ENCODE assay signal across 17 cellular contexts in the genomic region with DNA sequence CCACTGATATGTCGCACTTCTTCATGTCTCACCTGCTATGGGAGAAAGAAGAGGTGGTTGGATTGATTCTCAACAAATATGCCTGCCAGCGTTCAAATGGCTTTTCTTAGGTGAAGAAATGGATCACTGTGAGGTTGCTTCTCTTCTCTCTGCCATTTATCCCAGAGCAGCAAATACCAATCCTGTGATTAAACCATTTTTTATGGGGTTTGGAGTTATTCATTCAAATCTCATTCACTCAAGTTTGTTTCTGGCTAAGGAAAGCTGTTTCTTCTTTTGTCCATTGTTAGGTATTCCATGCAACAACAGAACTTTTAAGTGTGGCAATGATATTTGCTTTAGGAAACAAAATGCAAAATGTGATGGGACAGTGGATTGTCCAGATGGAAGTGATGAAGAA. TPM values are rescaled to one million over a fixed set of nuclear protein-coding genes. Genes with fewer than 3 reads are reported as not detected.
DNase-seq lines count a peak whose midpoint lies in the region; ATAC-seq and TF ChIP-seq lines count a peak whose summit lies in the region.
"Had no signal": no experiment of that assay in that cellular context is flagged by ENCODE, and none has a peak within 500 bp of the region (broad histone marks: within the 10 kb centered on the region; RNA-seq: fewer than 3 reads in every experiment).

No MANE protein-coding gene starts in this region.

- CTCF ChIA-PET in PC-9 (lab: Charles Lee): no interaction called here
- CTCF ChIA-PET in activated CD8-positive, alpha-beta T cell treated with anti-CD3 and anti-CD28 coated beads for 36 hours (lab: Charles Lee): no interaction called here

- peaks cover 31% of the 10 kb centered on the region for H3K4me1 Mint-ChIP-seq in activated CD8-positive, alpha-beta T cell treated with anti-CD3 and anti-CD28 coated beads for 36 hours (ENCODE audit: low read depth)
- H3K4me1 Mint-ChIP-seq: stimulated activated memory B cell treated with anti-CD40 and anti-IgM and Interleukin-4, amounts not matched to agents 10 μg/mL and 1 μg/mL and 100 μg/mL, for 72 hours had no signal

- DNase-seq in EH (ENCODE audit: low read depth): peak; percentile 69
- peak in 1 of 2 experiments; percentile 63 for DNase-seq in PC-9
- peak in 1 of 2 donors; percentile 56 for DNase-seq in fibroblast of lung (ENCODE audit: low read depth in 2 of 2)
- DNase-seq in smooth muscle cell (lab: John Stamatoyannopoulos, UW; ENCODE audit: unreplicated experiment): no peak
- no peak for DNase-seq in activated CD8-positive, alpha-beta T cell treated with anti-CD3 and anti-CD28 coated beads for 36 hours
- DNase-seq in dermis blood vessel endothelial cell: no peak
- DNase-seq in NCI-H2029 (lab: John Stamatoyannopoulos, UW): no peak
- DNase-seq: activated CD8-positive, alpha-beta memory T cell treated with anti-CD3 and anti-CD28 coated beads, Interleukin-2, amount 10 ng/mL, durations not matched to agents 7 days and 5 days; NCI-H1436; NCI-H446; upper lobe of right lung had no signal

- H3K4me1 ChIP-seq in PC-9 (replicated peaks; ENCODE audit: insufficient read depth) (peaks cover 28% of the 10 kb centered on the region), fibroblast of lung (ENCODE audit: control insufficient read depth, extremely low read depth, insufficient read depth, low read length) (peaks cover 11% of the 10 kb centered on the region), smooth muscle cell (ENCODE audit: low read depth) (peaks cover 3% of the 10 kb centered on the region)
- H3K4me1 ChIP-seq: upper lobe of right lung had no signal

- peak overlapping the region; percentile 70 for H3K4me2 ChIP-seq in PC-9
- H3K4me2 ChIP-seq in fibroblast of lung (ENCODE audit: extremely low read depth, insufficient read depth, low read length): peak overlapping the region; percentile 25
- peak overlapping the region; percentile 69 for H3K4me2 ChIP-seq in smooth muscle cell

- no peaks in the 10 kb centered on the region for H3K9me3 Mint-ChIP-seq in activated CD8-positive, alpha-beta T cell treated with anti-CD3 and anti-CD28 coated beads for 36 hours
- H3K9me3 Mint-ChIP-seq: stimulated activated memory B cell treated with anti-CD40 and anti-IgM and Interleukin-4, amounts not matched to agents 10 μg/mL and 1 μg/mL and 100 μg/mL, for 72 hours had no signal

- ATAC-seq in activated CD8-positive, alpha-beta T cell treated with anti-CD3 and anti-CD28 coated beads for 36 hours: no peak
- ATAC-seq: activated CD8-positive, alpha-beta memory T cell treated with anti-CD3 and anti-CD28 coated beads, Interleukin-2, amount 10 ng/mL, durations not matched to agents 7 days and 5 days; K562; stimulated activated memory B cell treated with anti-CD40 and anti-IgM and Interleukin-4, amounts not matched to agents 10 μg/mL and 1 μg/mL and 100 μg/mL, for 72 hours; upper lobe of right lung had no signal

- POLR2A ChIA-PET in PC-9 (lab: Charles Lee; ENCODE audit: unreplicated experiment): no interaction called here
- POLR2A ChIA-PET in activated CD8-positive, alpha-beta T cell treated with anti-CD3 and anti-CD28 coated beads for 36 hours (lab: Charles Lee): no interaction called here

- H3K27ac ChIP-seq in PC-9: peak overlapping the region; percentile 78
- no peak overlapping the region for H3K27ac ChIP-seq in fibroblast of lung (ENCODE audit: insufficient read depth, low read length)
- peak overlapping the region; percentile 97 for H3K27ac ChIP-seq in smooth muscle cell (ENCODE audit: low read depth)

- BruUV-seq in PC-9 (replicated peaks; lab: Mats Ljungman, UMichigan): no TSS peak

- no peak for TF ChIP-seq CTCF in PC-9 (conservative IDR thresholded peaks at IDR 0.05)
- TF ChIP-seq CTCF in fibroblast of lung (conservative IDR thresholded peaks at IDR 0.05 in 1 of 2, IDR thresholded peaks at IDR 0.05 in 1 of 2; ENCODE audit: low read depth in 1 of 2, low read length in 2 of 2): no peak
- no peak for TF ChIP-seq CTCF in smooth muscle cell (IDR thresholded peaks at IDR 0.05; ENCODE audit: borderline replicate concordance, insufficient read depth, poor library complexity, severe bottlenecking)
- TF ChIP-seq CTCF in activated CD8-positive, alpha-beta T cell treated with anti-CD3 and anti-CD28 coated beads for 36 hours (IDR thresholded peaks at IDR 0.05): no peak

- peaks cover 5% of the 10 kb centered on the region; the same call in 1 of the 2 replicates for H3K9me3 ChIP-seq in PC-9 (ENCODE audit: insufficient read depth, low read depth)
- H3K9me3 ChIP-seq in fibroblast of lung (ENCODE audit: control insufficient read depth, insufficient read depth, low read depth, low read length): no peaks in the 10 kb centered on the region
- no peaks in the 10 kb centered on the region for H3K9me3 ChIP-seq in smooth muscle cell (replicated peaks; ENCODE audit: low read depth)
- H3K9me3 ChIP-seq: upper lobe of right lung had no signal

- no peaks in the 10 kb centered on the region for H3K27me3 ChIP-seq in PC-9 (ENCODE audit: insufficient read depth, low read depth)
- no peaks in the 10 kb centered on the region for H3K27me3 ChIP-seq in fibroblast of lung (ENCODE audit: control insufficient read depth, insufficient read depth, low read length)
- H3K27me3 ChIP-seq in smooth muscle cell (ENCODE audit: low read depth): no peaks in the 10 kb centered on the region

- H3K4me3 ChIP-seq in PC-9 (peak overlapping the region; percentile 12; the same call in 1 of the 2 replicates), fibroblast of lung (replicated peaks in 1 of 4; ENCODE audit: control extremely low read depth in 1 of 4, insufficient read depth in 1 of 4, low read depth in 3 of 4, low read length in 4 of 4) (no peak overlapping the region), smooth muscle cell (no peak overlapping the region)
- H3K4me3 ChIP-seq: K562, upper lobe of right lung had no signal

- H3K9me2 ChIP-seq in PC-9 (ENCODE audit: insufficient read depth): no peaks in the 10 kb centered on the region

- H4K20me1 ChIP-seq in PC-9 (ENCODE audit: insufficient read depth) (no peaks in the 10 kb centered on the region), fibroblast of lung (ENCODE audit: control insufficient read depth, extremely low read depth, insufficient read depth, low read length) (no peaks in the 10 kb centered on the region), smooth muscle cell (ENCODE audit: low read depth) (no peaks in the 10 kb centered on the region)

- H3K9ac ChIP-seq in fibroblast of lung (ENCODE audit: insufficient read depth, low read length): no peak overlapping the region
- H3K9ac ChIP-seq in smooth muscle cell (ENCODE audit: low read depth): peak overlapping the region; percentile 88

- H2AFZ ChIP-seq in PC-9 (no peak overlapping the region), fibroblast of lung (ENCODE audit: low read length) (no peak overlapping the region), smooth muscle cell (ENCODE audit: low read depth) (no peak overlapping the region)

- intact Hi-C loops in PC-9 (cut with micrococcal nuclease; ENCODE audit: unreplicated experiment): loop anchor here (2.0 to 10.0 kb wide), 2 partner anchors 219 to 397 kb away; a partner anchor contains a TSS
- intact Hi-C loops in activated CD8-positive, alpha-beta T cell treated with anti-CD3 and anti-CD28 coated beads for 36 hours (cut with micrococcal nuclease): no loop called here

- H3K4me3 Mint-ChIP-seq in activated CD8-positive, alpha-beta T cell treated with anti-CD3 and anti-CD28 coated beads for 36 hours: no peak overlapping the region
- H3K4me3 Mint-ChIP-seq: activated CD8-positive, alpha-beta memory T cell treated with anti-CD3 and anti-CD28 coated beads, Interleukin-2, amount 10 ng/mL, durations not matched to agents 7 days and 5 days; brain; stimulated activated memory B cell treated with anti-CD40 and anti-IgM and Interleukin-4, amounts not matched to agents 10 μg/mL and 1 μg/mL and 100 μg/mL, for 72 hours had no signal

- H3F3A ChIP-seq in PC-9 (ENCODE audit: insufficient read depth, low read depth) (peaks cover 26% of the 10 kb centered on the region), smooth muscle cell (ENCODE audit: low read depth) (no peaks in the 10 kb centered on the region)

- H3K27ac Mint-ChIP-seq in activated CD8-positive, alpha-beta T cell treated with anti-CD3 and anti-CD28 coated beads for 36 hours: no peak overlapping the region
- H3K27ac Mint-ChIP-seq: activated CD8-positive, alpha-beta memory T cell treated with anti-CD3 and anti-CD28 coated beads, Interleukin-2, amount 10 ng/mL, durations not matched to agents 7 days and 5 days; stimulated activated memory B cell treated with anti-CD40 and anti-IgM and Interleukin-4, amounts not matched to agents 10 μg/mL and 1 μg/mL and 100 μg/mL, for 72 hours had no signal

- H3K79me2 ChIP-seq in PC-9 (ENCODE audit: low read depth) (no peaks in the 10 kb centered on the region), fibroblast of lung (ENCODE audit: control insufficient read depth, insufficient read depth, low read length) (no peaks in the 10 kb centered on the region), smooth muscle cell (ENCODE audit: low read depth) (no peaks in the 10 kb centered on the region)

- H3K27me3 Mint-ChIP-seq in activated CD8-positive, alpha-beta T cell treated with anti-CD3 and anti-CD28 coated beads for 36 hours: no peaks in the 10 kb centered on the region
- H3K27me3 Mint-ChIP-seq: activated CD8-positive, alpha-beta memory T cell treated with anti-CD3 and anti-CD28 coated beads, Interleukin-2, amount 10 ng/mL, durations not matched to agents 7 days and 5 days had no signal

- peaks cover 6% of the 10 kb centered on the region for H3K36me3 Mint-ChIP-seq in activated CD8-positive, alpha-beta T cell treated with anti-CD3 and anti-CD28 coated beads for 36 hours (ENCODE audit: low read depth)
- H3K36me3 Mint-ChIP-seq: brain; stimulated activated memory B cell treated with anti-CD40 and anti-IgM and Interleukin-4, amounts not matched to agents 10 μg/mL and 1 μg/mL and 100 μg/mL, for 72 hours had no signal

- H3K36me3 ChIP-seq in PC-9 (ENCODE audit: low read depth): no peaks in the 10 kb centered on the region
- no peaks in the 10 kb centered on the region for H3K36me3 ChIP-seq in fibroblast of lung (ENCODE audit: control insufficient read depth, insufficient read depth, low read length)
- no peaks in the 10 kb centered on the region for H3K36me3 ChIP-seq in smooth muscle cell (ENCODE audit: low read depth)
- H3K36me3 ChIP-seq: upper lobe of right lung had no signal

- 91% methylated on average over 2 of the region's 2 CpGs for WGBS in smooth muscle cell (ENCODE audit: low lambda C conversion rate)

RNA-seq across cellular contexts. Expression of a gene that starts 12.2 kb away (rescaled TPM):
- 7.5 and 9.9 TPM in 2 replicates for total RNA-seq in PC-9 (2021)
- total RNA-seq in fibroblast of lung: 1.8 TPM in 2 replicates
- 1.5 and 3.7 TPM in 2 replicates for polyA plus RNA-seq in fibroblast of lung
- 0.65 and 2.3 TPM in 2 replicates for polyA plus RNA-seq in fibroblast of lung (2012)
- 0.85 and 1.7 TPM in 2 replicates for polyA minus RNA-seq in fibroblast of lung (ENCODE audit: low replicate concordance)
- total RNA-seq in smooth muscle cell: 10.2 and 14.8 TPM in 2 replicates
- 4.0 and 10.8 TPM in 2 replicates for polyA plus RNA-seq in smooth muscle cell
- 1 to 10 TPM; 2.0 to 3.3 TPM for total RNA-seq in activated CD8-positive, alpha-beta T cell treated with anti-CD3 and anti-CD28 coated beads for 36 hours
- total RNA-seq in dermis blood vessel endothelial cell: 6.7 and 7.7 TPM in 2 replicates

RNA-seq across cellular contexts. Expression of a gene that starts 39.5 kb away (rescaled TPM):
- total RNA-seq in PC-9 (2021): 0.23 TPM in 1 of 2 replicates, not detected in the other
- not detected in 2 replicates for total RNA-seq in fibroblast of lung
- polyA plus RNA-seq in fibroblast of lung: not detected in 2 replicates
- polyA plus RNA-seq in fibroblast of lung (2012): not detected in 2 replicates
- not detected in 2 replicates for polyA minus RNA-seq in fibroblast of lung (ENCODE audit: low replicate concordance)
- total RNA-seq in smooth muscle cell: not detected in 2 replicates
- not detected in 2 replicates for polyA plus RNA-seq in smooth muscle cell
- total RNA-seq in activated CD8-positive, alpha-beta T cell treated with anti-CD3 and anti-CD28 coated beads for 36 hours: not detected
- total RNA-seq in dermis blood vessel endothelial cell: not detected in 2 replicates
- total RNA-seq: activated CD8-positive, alpha-beta memory T cell treated with anti-CD3 and anti-CD28 coated beads, Interleukin-2, amount 10 ng/mL, durations not matched to agents 7 days and 5 days; K562; mesenteric fat pad; skeletal muscle tissue had no signal
- polyA plus RNA-seq: K562 had no signal

RNA-seq across cellular contexts. Expression of a gene that starts 59.0 kb away (rescaled TPM):
- total RNA-seq in PC-9 (2021) (not detected in 2 replicates), fibroblast of lung (not detected in 2 replicates), smooth muscle cell (0.67 TPM in 1 of 2 replicates, not detected in the other), dermis blood vessel endothelial cell (not detected in 2 replicates)
- polyA plus RNA-seq in fibroblast of lung (not detected in 2 replicates), smooth muscle cell (0.28 TPM in 1 of 2 replicates, not detected in the other)
- polyA plus RNA-seq in fibroblast of lung (2012): 0.10 and 0.17 TPM in 2 replicates
- polyA minus RNA-seq in fibroblast of lung (ENCODE audit: low replicate concordance): not detected in 2 replicates
- 10 to 100 TPM in 1 of 2 experiments, 1 to 10 TPM in 1; 9.9 to 12.9 TPM for total RNA-seq in activated CD8-positive, alpha-beta T cell treated with anti-CD3 and anti-CD28 coated beads for 36 hours
- total RNA-seq: frontal cortex, K562, mesenteric fat pad had no signal
